Comparison of ENCODE assay signal across 15 cellular contexts in genomic region chr13:23288564-23288963, GRCh38.
"Had no signal": no experiment of that assay in that cellular context is flagged by ENCODE, and none has a peak within 500 bp of the region (broad histone marks: within the 10 kb centered on the region; RNA-seq: fewer than 3 reads in every experiment).

No MANE protein-coding gene starts in this region.

- DNase-seq: activated CD4-positive, alpha-beta T cell treated with anti-CD3 and anti-CD28 coated beads, Interleukin-2, amount 10 ng/mL, durations not matched to agents 7 days and 5 days; activated gamma-delta T cell treated with Interleukin-2 at 50 U/mL for 16 hours; activated naive CD8-positive, alpha-beta T cell treated with anti-CD3 and anti-CD28 coated beads, Interleukin-2, amount 10 ng/mL, durations not matched to agents 7 days and 5 days; anterior cingulate cortex; foreskin fibroblast; head of caudate nucleus; left colon; midbrain; stimulated activated CD4-positive, alpha-beta T cell treated with anti-CD3 and anti-CD28 coated beads, Interleukin-15, amount 100 ng/mL, for 24 hours; stimulated activated CD4-positive, alpha-beta T cell treated with anti-CD3 and anti-CD28 coated beads, Interleukin-4, amount 100 ng/mL, for 1 hour; stimulated activated naive B cell treated with anti-CD40 and anti-IgM and Interleukin-4, amounts not matched to agents 10 μg/mL and 1 μg/mL and 100 μg/mL, for 72 hours; substantia nigra; upper lobe of left lung had no signal

- H3K4me1 ChIP-seq: parathyroid adenoma, SJSA1, upper lobe of left lung had no signal

- H3K27ac ChIP-seq: parathyroid adenoma, SJSA1, upper lobe of left lung had no signal

- H3K9me3 ChIP-seq: SJSA1, upper lobe of left lung had no signal

- ATAC-seq: left colon; stimulated activated naive B cell treated with anti-CD40 and anti-IgM and Interleukin-4, amounts not matched to agents 10 μg/mL and 1 μg/mL and 100 μg/mL, for 72 hours had no signal

- H3K27me3 ChIP-seq: SJSA1, upper lobe of left lung had no signal

- H3K36me3 ChIP-seq: SJSA1, upper lobe of left lung had no signal

- H3K4me3 ChIP-seq: SJSA1, upper lobe of left lung had no signal
